8 cellular contexts compared by ENCODE assay signal in the genomic region with DNA sequence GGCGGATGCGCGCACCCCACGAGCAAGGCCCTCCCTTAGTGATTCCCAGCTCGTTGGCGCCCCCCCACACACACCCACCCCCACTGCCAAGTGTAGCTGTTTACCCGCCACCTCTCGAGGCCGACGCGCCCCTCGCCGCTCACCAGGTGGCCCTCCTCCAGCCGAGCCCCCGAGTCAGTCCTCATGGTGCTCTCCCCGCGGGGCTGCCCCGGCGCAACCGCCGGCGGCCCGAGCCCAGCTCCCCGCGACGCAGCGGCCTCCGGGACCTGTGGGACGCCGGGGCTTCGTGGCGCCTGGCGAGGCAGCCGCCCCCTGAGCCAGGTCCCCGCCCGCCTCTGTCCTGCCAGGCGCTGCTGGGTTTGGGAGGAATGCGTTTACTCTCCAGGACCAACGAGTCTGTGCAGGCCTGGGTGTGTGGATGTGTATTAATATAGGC. TPM values are rescaled to one million over a fixed set of nuclear protein-coding genes. Genes with fewer than 3 reads are reported as not detected.
A peak's percentile ranks its signal among the peaks of the same experiment; 100 is the strongest.
DNase-seq lines count a peak whose midpoint lies in the region; ATAC-seq and TF ChIP-seq lines count a peak whose summit lies in the region.

A gene with protein sequence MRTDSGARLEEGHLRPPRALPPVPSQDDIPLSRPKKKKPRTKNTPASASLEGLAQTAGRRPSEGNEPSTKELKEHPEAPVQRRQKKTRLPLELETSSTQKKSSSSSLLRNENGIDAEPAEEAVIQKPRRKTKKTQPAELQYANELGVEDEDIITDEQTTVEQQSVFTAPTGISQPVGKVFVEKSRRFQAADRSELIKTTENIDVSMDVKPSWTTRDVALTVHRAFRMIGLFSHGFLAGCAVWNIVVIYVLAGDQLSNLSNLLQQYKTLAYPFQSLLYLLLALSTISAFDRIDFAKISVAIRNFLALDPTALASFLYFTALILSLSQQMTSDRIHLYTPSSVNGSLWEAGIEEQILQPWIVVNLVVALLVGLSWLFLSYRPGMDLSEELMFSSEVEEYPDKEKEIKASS (minus strand): TSS at position 288 of the 436 bp plus-strand sequence. CDS start 103 bp downstream, at position 185.

- H3K27ac ChIP-seq in DOHH2 (ENCODE audit: low read depth, low read length) (peak within 1 kb of the TSS; percentile 38), HL-60 (replicated peaks) (peak within 1 kb of the TSS; percentile 80), VCaP (peak within 1 kb of the TSS; percentile 85), mesendoderm (ENCODE audit: low read depth, low read length) (peak within 1 kb of the TSS; percentile 74)
- peak within 1 kb of the TSS; percentile 90 for H3K27ac ChIP-seq in effector memory CD4-positive, alpha-beta T cell (ENCODE audit: insufficient read depth, low read length, poor library complexity, severe bottlenecking)

- ATAC-seq in GM21367 (IDR thresholded peaks at IDR 0.05; ENCODE audit: unreplicated experiment): peak; percentile 45

- no peaks in the 10 kb centered on the region for H4K20me1 ChIP-seq in DOHH2 (ENCODE audit: control insufficient read depth, insufficient read depth, low read depth, low read length)

- H3K79me2 ChIP-seq in DOHH2 (ENCODE audit: control insufficient read depth, low read length): peaks cover 7% of the 10 kb centered on the region; the same call in 1 of the 2 replicates
- peaks cover 5% of the 10 kb centered on the region for H3K79me2 ChIP-seq in mesendoderm (ENCODE audit: control insufficient read depth, insufficient read depth, low read length)

- no peaks in the 10 kb centered on the region for H3K27me3 Mint-ChIP-seq in stimulated activated naive CD8-positive, alpha-beta T cell treated with anti-CD3 and anti-CD28 coated beads, Interleukin-15, Interleukin-2, amounts not matched to agents 100 ng/mL and 50 ng/mL, for 24 hours

- H2BK15ac ChIP-seq in mesendoderm (replicated peaks; ENCODE audit: low read depth): no peak within 1 kb of the TSS

- H2BK120ac ChIP-seq in mesendoderm (ENCODE audit: low read depth, low read length): no peak within 1 kb of the TSS

- H3K4me1 ChIP-seq in DOHH2 (ENCODE audit: control insufficient read depth, low read length) (peaks cover 12% of the 10 kb centered on the region), mesendoderm (ENCODE audit: control insufficient read depth, low read depth, low read length) (no peaks in the 10 kb centered on the region)
- no peaks in the 10 kb centered on the region for H3K4me1 ChIP-seq in effector memory CD4-positive, alpha-beta T cell (ENCODE audit: control insufficient read depth, insufficient read depth, low read length, poor library complexity, severe bottlenecking)

- H3K23ac ChIP-seq in mesendoderm (ENCODE audit: low read length): no peak within 1 kb of the TSS

- H3K4me1 Mint-ChIP-seq in stimulated activated naive CD8-positive, alpha-beta T cell treated with anti-CD3 and anti-CD28 coated beads, Interleukin-15, Interleukin-2, amounts not matched to agents 100 ng/mL and 50 ng/mL, for 24 hours (ENCODE audit: low read depth): peaks cover 13% of the 10 kb centered on the region

- no peak within 1 kb of the TSS for H4K5ac ChIP-seq in mesendoderm (ENCODE audit: low read length)

- no peak within 1 kb of the TSS for H2BK5ac ChIP-seq in mesendoderm (ENCODE audit: low read length)

- H3K9me3 Mint-ChIP-seq in stimulated activated naive CD8-positive, alpha-beta T cell treated with anti-CD3 and anti-CD28 coated beads, Interleukin-15, Interleukin-2, amounts not matched to agents 100 ng/mL and 50 ng/mL, for 24 hours: no peaks in the 10 kb centered on the region

- no peaks in the 10 kb centered on the region for H3F3A ChIP-seq in DOHH2 (ENCODE audit: control insufficient read depth, insufficient read depth)

- H3K27me3 ChIP-seq in DOHH2 (ENCODE audit: control insufficient read depth, low read length) (no peaks in the 10 kb centered on the region; the same call in 1 of the 2 replicates), HL-60 (ENCODE audit: insufficient read depth, poor library complexity, severe bottlenecking) (no peaks in the 10 kb centered on the region), mesendoderm (ENCODE audit: insufficient read depth, low read length, poor library complexity) (no peaks in the 10 kb centered on the region)
- H3K27me3 ChIP-seq in effector memory CD4-positive, alpha-beta T cell (replicated peaks; ENCODE audit: control insufficient read depth, insufficient read depth, low read length, poor library complexity, severe bottlenecking): no peaks in the 10 kb centered on the region

- H3K27ac Mint-ChIP-seq in stimulated activated naive CD8-positive, alpha-beta T cell treated with anti-CD3 and anti-CD28 coated beads, Interleukin-15, Interleukin-2, amounts not matched to agents 100 ng/mL and 50 ng/mL, for 24 hours: peak within 1 kb of the TSS; percentile 85

- no peaks in the 10 kb centered on the region for H3K36me3 ChIP-seq in DOHH2 (ENCODE audit: control insufficient read depth, low read length)
- H3K36me3 ChIP-seq in effector memory CD4-positive, alpha-beta T cell (ENCODE audit: control insufficient read depth, insufficient read depth, low read length): no peaks in the 10 kb centered on the region
- H3K36me3 ChIP-seq in mesendoderm (ENCODE audit: control insufficient read depth, insufficient read depth, low read length): no peaks in the 10 kb centered on the region

- peak; percentile 39 for TF ChIP-seq CTCF in DOHH2 (IDR thresholded peaks at IDR 0.05; ENCODE audit: low read depth, low read length, poor library complexity, severe bottlenecking)
- no peak for TF ChIP-seq CTCF in HL-60 (IDR thresholded peaks at IDR 0.05; ENCODE audit: insufficient read depth, low read length)
- TF ChIP-seq CTCF in VCaP (conservative IDR thresholded peaks at IDR 0.05): no peak

- H3K4me2 ChIP-seq in DOHH2 (ENCODE audit: low read length): peak within 1 kb of the TSS; percentile 91
- peak within 1 kb of the TSS; percentile 48 for H3K4me2 ChIP-seq in mesendoderm (ENCODE audit: low read length)

- H3K9me3 ChIP-seq in DOHH2 (ENCODE audit: control insufficient read depth, insufficient read depth, low read length): no peaks in the 10 kb centered on the region
- H3K9me3 ChIP-seq in effector memory CD4-positive, alpha-beta T cell (ENCODE audit: control insufficient read depth, low read length): no peaks in the 10 kb centered on the region

- H3K36me3 Mint-ChIP-seq in stimulated activated naive CD8-positive, alpha-beta T cell treated with anti-CD3 and anti-CD28 coated beads, Interleukin-15, Interleukin-2, amounts not matched to agents 100 ng/mL and 50 ng/mL, for 24 hours (ENCODE audit: low read depth): peaks cover 8% of the 10 kb centered on the region

- H3K79me1 ChIP-seq in mesendoderm (ENCODE audit: low read length): no peaks in the 10 kb centered on the region

- no peak for DNase-seq in HL-60 (ENCODE audit: low read depth in 1 of 2, low spot score in 1 of 2)
- DNase-seq in effector memory CD4-positive, alpha-beta T cell: peak; percentile 9 to 30 (median 30)
- DNase-seq in mesendoderm: peak; percentile 58
- no peak for DNase-seq in AML-193 (lab: John Stamatoyannopoulos, UW)

- no CpG with 5 or more reads among the region's 39 CpGs for WGBS in mesendoderm (ENCODE audit: extremely low coverage, insufficient coverage, low lambda C conversion rate)

- peak within 1 kb of the TSS; percentile 84 for H3K9ac ChIP-seq in mesendoderm (ENCODE audit: low read length)

- peak within 1 kb of the TSS; percentile 91 for H3K56ac ChIP-seq in mesendoderm (ENCODE audit: low read length)

- peak within 1 kb of the TSS; percentile 30 for H4K8ac ChIP-seq in mesendoderm (ENCODE audit: low read depth, low read length)

- H2AK5ac ChIP-seq in mesendoderm (ENCODE audit: low read length): no peak within 1 kb of the TSS

- H3K9me2 ChIP-seq in DOHH2 (replicated peaks; ENCODE audit: control insufficient read depth, low read length): no peaks in the 10 kb centered on the region

- H3K18ac ChIP-seq in mesendoderm (ENCODE audit: low read length): peak within 1 kb of the TSS; percentile 70

- peak within 1 kb of the TSS; percentile 86 for H3K4me3 Mint-ChIP-seq in stimulated activated naive CD8-positive, alpha-beta T cell treated with anti-CD3 and anti-CD28 coated beads, Interleukin-15, Interleukin-2, amounts not matched to agents 100 ng/mL and 50 ng/mL, for 24 hours

- H3K4ac ChIP-seq in mesendoderm (ENCODE audit: low read depth, low read length): peak within 1 kb of the TSS; percentile 20

- H3K4me3 ChIP-seq in DOHH2 (ENCODE audit: low read length): peak within 1 kb of the TSS; percentile 90
- H3K4me3 ChIP-seq in HL-60 (replicated peaks; ENCODE audit: insufficient read depth, low read length): peak within 1 kb of the TSS; percentile 84
- H3K4me3 ChIP-seq in effector memory CD4-positive, alpha-beta T cell (ENCODE audit: insufficient read depth, low read depth, low read length, poor library complexity, severe bottlenecking): peak within 1 kb of the TSS; percentile 99
- H3K4me3 ChIP-seq in mesendoderm (ENCODE audit: low read length): peak within 1 kb of the TSS; percentile 88

RNA-seq across cellular contexts. Expression of the gene that starts here (rescaled TPM):
- polyA plus RNA-seq in mesendoderm (2013, experiment 1 of 2): 49.1 TPM
- 47.1 TPM for polyA plus RNA-seq in mesendoderm (2013, experiment 2 of 2)

Comparison
In these comparisons a context has a peak if more than half of its experiments do, and no peak if none do; other contexts are left out.
1. H3K27ac ChIP-seq: peak in every context shown above with its lines; median percentile 90 in effector memory CD4-positive, alpha-beta T cell; 85 in VCaP; 80 in HL-60; 74 in mesendoderm; 38 in DOHH2.
2. DNase-seq: peak in effector memory CD4-positive, alpha-beta T cell (3 of 3) and mesendoderm (single experiment); none in HL-60 (0 of 2) and AML-193 (0 of 2).
3. Peak in every context shown above with its lines, with median percentiles within 50 percentile points of each other: H3K4me3 ChIP-seq.